In the genomic region with DNA sequence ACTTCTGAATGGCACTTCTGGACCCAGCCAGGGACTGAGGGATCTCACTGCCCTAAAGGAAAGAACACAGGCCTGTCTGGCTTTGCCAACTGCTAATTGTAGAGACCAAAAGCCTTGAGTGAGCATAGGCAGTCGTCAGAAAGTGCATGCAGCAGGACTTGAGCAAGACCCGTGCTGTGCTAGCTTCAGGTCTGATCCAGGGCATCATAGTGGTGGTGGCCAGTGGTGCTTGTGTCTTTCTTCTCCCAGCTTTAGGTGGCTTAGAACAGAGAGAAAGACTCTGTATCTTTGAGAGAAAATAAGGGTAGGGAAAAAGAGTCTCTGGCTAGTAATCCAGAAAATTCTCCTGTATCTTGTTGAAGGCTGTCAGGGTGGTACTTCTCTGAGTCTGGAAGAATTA, we compare ENCODE assay signal across 4 cellular contexts.
DNase-seq lines count a peak whose midpoint lies in the region; FAIRE-seq and TF ChIP-seq lines count a peak whose summit lies in the region.
"Not testable (repeated sequence)": the region's sequence is repeated elsewhere in the genome, so short reads cannot be mapped to it uniquely, and the experiment has no call there.

No MANE protein-coding gene starts in this region.

- peaks cover 62% of the 10 kb centered on the region for H3K9me3 Mint-ChIP-seq in chondrocyte (ENCODE audit: low read depth)

- not testable (repeated sequence) for H3K9ac ChIP-seq in kidney (ENCODE audit: low read length in 2 of 2)

- TF ChIP-seq CTCF in chondrocyte (IDR thresholded peaks at IDR 0.05); kidney (IDR thresholded peaks at IDR 0.05; ENCODE audit: borderline replicate concordance, extremely low read depth, insufficient read depth); sigmoid colon (IDR thresholded peaks at IDR 0.05): not testable (repeated sequence)

- not testable (repeated sequence) for H3K27ac ChIP-seq in kidney (ENCODE audit: low read depth in 2 of 2, low read length in 2 of 2); sigmoid colon

- TF ChIP-seq EP300 in sigmoid colon (IDR thresholded peaks at IDR 0.05), result not testable (repeated sequence)

- H3K4me1 Mint-ChIP-seq in chondrocyte (ENCODE audit: low read depth), result not testable (repeated sequence)

- H3K4me3 ChIP-seq in kidney (ENCODE audit: low read length in 2 of 2); sigmoid colon: not testable (repeated sequence)

- 64 to 65% methylated on average over 2 of the region's 2 CpGs for WGBS in sigmoid colon, 2 donors

- H3K36me3 ChIP-seq in kidney (ENCODE audit: control insufficient read depth in 1 of 2, insufficient read depth in 2 of 2, low read length in 2 of 2); sigmoid colon: not testable (repeated sequence)

- not testable (repeated sequence) for FAIRE-seq in kidney (lab: Jason Lieb, UNC)

- peak; percentile 53 for DNase-seq in activated effector memory CD4-positive, alpha-beta T cell treated with anti-CD3 and anti-CD28 coated beads, Interleukin-2, amount 50 U/mL, for 16 hours
- DNase-seq in chondrocyte (ENCODE audit: low spot score) (peak; percentile 77), kidney (peak; percentile 53), sigmoid colon (peak; percentile 62)

- H3K4me1 ChIP-seq in kidney (ENCODE audit: control insufficient read depth in 1 of 2, insufficient read depth in 1 of 2, low read depth in 1 of 2, low read length in 2 of 2); sigmoid colon: not testable (repeated sequence)

- H3K4me3 Mint-ChIP-seq in chondrocyte (ENCODE audit: unreplicated experiment), result not testable (repeated sequence)

- intact Hi-C loops in kidney (cut with DNase I); sigmoid colon (cut with DNase I): not testable (repeated sequence)

- H3K9me3 ChIP-seq in kidney (ENCODE audit: control insufficient read depth in 1 of 2, low read length in 2 of 2); sigmoid colon: not testable (repeated sequence)

- not testable (repeated sequence) for H3K27me3 ChIP-seq in sigmoid colon

- H3K36me3 Mint-ChIP-seq in chondrocyte (ENCODE audit: low read depth), result not testable (repeated sequence)

- not testable (repeated sequence) for H3K27me3 Mint-ChIP-seq in chondrocyte (ENCODE audit: low read depth)

- H3K27ac Mint-ChIP-seq in chondrocyte (ENCODE audit: unreplicated experiment), result not testable (repeated sequence)

- TF ChIP-seq POLR2A in sigmoid colon (IDR thresholded peaks at IDR 0.05), result not testable (repeated sequence)
